ENCODE assay signal across 8 cellular contexts in genomic region chr22:37933711-37934376, GRCh38. TPM values are rescaled to one million over a fixed set of nuclear protein-coding genes. Genes with fewer than 3 reads are reported as not detected.
DNase-seq lines count a peak whose midpoint lies in the region; ATAC-seq lines count a peak whose summit lies in the region.

No MANE protein-coding gene starts in this region.

- no peak overlapping the region for H3K4me3 Mint-ChIP-seq in activated CD4-positive, alpha-beta memory T cell treated with anti-CD3 and anti-CD28 coated beads for 36 hours

- CTCF ChIA-PET in activated CD4-positive, alpha-beta memory T cell treated with anti-CD3 and anti-CD28 coated beads for 36 hours (lab: Charles Lee): interaction anchor here (0.5 to 7.9 kb wide), 21 partner anchors 10 to 750 kb away, joined by 3 to 58 read pairs (median 3); partner anchors contain the start of genes C22orf23, MICALL1 and POLR2F

- peaks cover 4% of the 10 kb centered on the region for H3K36me3 Mint-ChIP-seq in activated CD4-positive, alpha-beta memory T cell treated with anti-CD3 and anti-CD28 coated beads for 36 hours

- intact Hi-C loops in activated CD4-positive, alpha-beta memory T cell treated with anti-CD3 and anti-CD28 coated beads for 36 hours (cut with micrococcal nuclease): loop anchor here (1.0 to 2.0 kb wide), 2 partner anchors 47 to 117 kb away; no protein-coding TSS in a partner anchor

- POLR2A ChIA-PET in activated CD4-positive, alpha-beta memory T cell treated with anti-CD3 and anti-CD28 coated beads for 36 hours (lab: Charles Lee): interaction anchor here (0.8 kb wide), 1 partner anchor 15 kb away, joined by 3 read pairs; no protein-coding TSS in a partner anchor

- H3K27me3 Mint-ChIP-seq in activated CD4-positive, alpha-beta memory T cell treated with anti-CD3 and anti-CD28 coated beads for 36 hours: no peaks in the 10 kb centered on the region

- DNase-seq in NCI-H1436 (lab: John Stamatoyannopoulos, UW): peak; percentile 41
- no peak for DNase-seq in NCI-H1436 treated with DMSO at 0.1 percent for 48 hours (lab: John Stamatoyannopoulos, UW)
- peak; percentile 7 for DNase-seq in NCI-H526 treated with DMSO at 0.1 percent for 48 hours (lab: John Stamatoyannopoulos, UW)
- peak; percentile 93 for DNase-seq in activated CD4-positive, alpha-beta memory T cell treated with anti-CD3 and anti-CD28 coated beads for 36 hours
- peak; percentile 72 for DNase-seq in effector CD4-positive, alpha-beta T cell
- DNase-seq in medulla oblongata (ENCODE audit: extremely low spot score): peak; percentile 90
- DNase-seq in stimulated activated CD4-positive, alpha-beta T cell treated with anti-CD3 and anti-CD28 coated beads, TNF-alpha, amount 100 ng/mL, for 24 hours (ENCODE audit: low read depth in 3 of 3): peak; percentile 66 to 86 (median 69)

- H3K9me3 Mint-ChIP-seq in activated CD4-positive, alpha-beta memory T cell treated with anti-CD3 and anti-CD28 coated beads for 36 hours: no peaks in the 10 kb centered on the region

- peaks cover 8% of the 10 kb centered on the region for H3K4me1 Mint-ChIP-seq in activated CD4-positive, alpha-beta memory T cell treated with anti-CD3 and anti-CD28 coated beads for 36 hours (ENCODE audit: low read depth)

- no peak overlapping the region for H3K27ac Mint-ChIP-seq in activated CD4-positive, alpha-beta memory T cell treated with anti-CD3 and anti-CD28 coated beads for 36 hours

- ATAC-seq in HG02973 (IDR thresholded peaks at IDR 0.05; ENCODE audit: unreplicated experiment): peak; percentile 80

RNA-seq across cellular contexts. Expression of gene C22orf23, which starts 19.6 kb away (rescaled TPM):
- under 1 TPM in 1 of 2 experiments, not detected in 1; 0.14 TPM for total RNA-seq in activated CD4-positive, alpha-beta memory T cell treated with anti-CD3 and anti-CD28 coated beads for 36 hours

RNA-seq across cellular contexts. Expression of gene POLR2F, which starts 19.7 kb away (rescaled TPM):
- total RNA-seq in activated CD4-positive, alpha-beta memory T cell treated with anti-CD3 and anti-CD28 coated beads for 36 hours: 10 to 100 TPM; 67.7 to 74.9 TPM

RNA-seq across cellular contexts. Expression of gene MICALL1, which starts 27.7 kb away (rescaled TPM):
- 10 to 100 TPM; 18.4 to 19.1 TPM for total RNA-seq in activated CD4-positive, alpha-beta memory T cell treated with anti-CD3 and anti-CD28 coated beads for 36 hours

RNA-seq across cellular contexts. Expression of gene SOX10, which starts 50.5 kb away (rescaled TPM):
- not detected for total RNA-seq in activated CD4-positive, alpha-beta memory T cell treated with anti-CD3 and anti-CD28 coated beads for 36 hours
